8 cellular contexts compared by ENCODE assay signal in the genomic region with DNA sequence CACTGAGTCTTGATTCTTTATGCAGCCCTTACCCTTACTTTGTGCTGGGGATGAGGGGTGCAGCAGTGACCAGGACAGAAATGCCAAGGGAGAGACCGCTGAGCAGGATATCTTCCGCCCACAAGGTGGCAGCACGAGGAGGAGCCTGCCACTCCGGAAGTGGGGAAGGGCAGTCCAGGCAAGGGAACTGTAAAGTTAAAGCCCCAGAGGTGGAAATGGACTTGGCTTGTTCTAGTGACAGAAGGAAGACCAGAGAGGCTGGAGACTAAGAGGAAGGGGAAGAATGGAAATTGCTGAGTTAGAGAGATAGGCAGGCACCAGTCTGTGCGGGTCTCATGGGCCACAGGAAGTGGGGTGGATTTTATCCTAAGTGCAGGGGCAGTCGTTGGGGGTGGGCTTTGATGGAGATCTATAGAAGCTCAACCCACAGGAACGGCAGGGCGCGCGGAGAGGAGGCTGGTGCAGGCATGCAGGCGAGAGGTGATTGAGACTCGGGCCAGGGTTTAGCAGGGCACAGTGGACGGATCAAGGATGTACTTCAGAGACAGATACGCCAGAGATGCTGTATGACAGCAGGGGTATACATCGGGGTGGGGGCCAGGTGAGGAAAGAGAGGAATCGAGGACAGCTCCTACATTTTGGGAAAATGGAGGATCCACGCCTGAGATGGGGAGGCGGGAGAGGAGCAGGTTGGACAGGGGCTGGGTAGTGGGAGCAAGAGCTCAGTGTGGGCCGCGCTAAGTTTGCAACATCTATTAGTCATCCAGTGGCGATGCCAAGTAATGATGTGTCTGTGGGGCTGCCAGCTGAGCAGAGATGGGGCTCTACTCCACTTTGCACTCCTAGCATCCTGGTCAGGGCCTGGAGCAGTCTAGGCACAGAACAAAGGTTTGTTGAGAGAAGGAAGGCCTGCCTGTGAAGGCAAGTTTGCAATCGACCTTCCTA. TPM values are rescaled to one million over a fixed set of nuclear protein-coding genes. Genes with fewer than 3 reads are reported as not detected.
DNase-seq lines count a peak whose midpoint lies in the region; ATAC-seq, FAIRE-seq and TF ChIP-seq lines count a peak whose summit lies in the region.

No MANE protein-coding gene starts in this region.

- H3K27ac ChIP-seq in BLaER1 treated with 17β-estradiol and CSF1 and Interleukin-3, amounts not matched to agents 10 nM and 100 nM = peak overlapping the region; percentile 53 to 78 (median 69)
- H3K27ac ChIP-seq in VCaP = peak overlapping the region; percentile 47
- no peak overlapping the region for H3K27ac ChIP-seq in kidney (ENCODE audit: low read depth in 2 of 2, low read length in 2 of 2)

- TF ChIP-seq POLR2A in H54 (IDR thresholded peaks at IDR 0.05; ENCODE audit: low read depth, low read length) = no peak

- H3K9me3 ChIP-seq in BLaER1 treated with 17β-estradiol and CSF1 and Interleukin-3, amounts not matched to agents 10 nM and 100 nM (replicated peaks in 1 of 11) = no peaks in the 10 kb centered on the region
- no peaks in the 10 kb centered on the region for H3K9me3 ChIP-seq in kidney (ENCODE audit: control insufficient read depth in 1 of 2, low read length in 2 of 2)

- ATAC-seq in GM19324 (IDR thresholded peaks at IDR 0.05; ENCODE audit: low FRiP score, unreplicated experiment) = no peak

- H3K27me3 ChIP-seq in BLaER1 treated with 17β-estradiol and CSF1 and Interleukin-3, amounts not matched to agents 10 nM and 100 nM = peaks cover 0 to 28% (median 24%) of the 10 kb centered on the region in 11 experiments; a peak in 19 of 22 replicates

- peaks cover 14 to 24% (median 22%) of the 10 kb centered on the region in 11 experiments for H3K36me3 ChIP-seq in BLaER1 treated with 17β-estradiol and CSF1 and Interleukin-3, amounts not matched to agents 10 nM and 100 nM
- H3K36me3 ChIP-seq in kidney (ENCODE audit: control insufficient read depth in 1 of 2, insufficient read depth in 2 of 2, low read length in 2 of 2) = peaks cover 0 to 2% of the 10 kb centered on the region in 2 donors

- peaks cover 44 to 65% (median 54%) of the 10 kb centered on the region in 10 experiments for H3K4me1 ChIP-seq in BLaER1 treated with 17β-estradiol and CSF1 and Interleukin-3, amounts not matched to agents 10 nM and 100 nM
- H3K4me1 ChIP-seq in kidney (ENCODE audit: control insufficient read depth in 1 of 2, insufficient read depth in 1 of 2, low read depth in 1 of 2, low read length in 2 of 2) = peaks cover 5 to 25% of the 10 kb centered on the region in 2 donors

- TF ChIP-seq CTCF in VCaP (conservative IDR thresholded peaks at IDR 0.05) = peak; percentile 100
- peak; percentile 72 for TF ChIP-seq CTCF in kidney (IDR thresholded peaks at IDR 0.05; ENCODE audit: borderline replicate concordance, extremely low read depth, insufficient read depth)

- peak overlapping the region; percentile 64 to 97 (median 86) for H3K4me2 ChIP-seq in BLaER1 treated with 17β-estradiol and CSF1 and Interleukin-3, amounts not matched to agents 10 nM and 100 nM

- intact Hi-C loops in kidney (cut with DNase I) = no loop called here

- H3K4me3 ChIP-seq in BLaER1 treated with 17β-estradiol and CSF1 and Interleukin-3, amounts not matched to agents 10 nM and 100 nM = peak overlapping the region in 7 of 10 experiments; percentile 5 to 49 (median 27); a peak in 10 of 20 replicates
- peak overlapping the region in 1 of 2 donors; percentile 27 for H3K4me3 ChIP-seq in kidney (ENCODE audit: low read length in 2 of 2)

- H4K20me1 ChIP-seq in BLaER1 treated with 17β-estradiol and CSF1 and Interleukin-3, amounts not matched to agents 10 nM and 100 nM = peaks cover 0 to 13% (median 8%) of the 10 kb centered on the region in 11 experiments; a peak in 9 of 22 replicates

- peak; percentile 99 for DNase-seq in H54 (ENCODE audit: insufficient read length, low spot score)
- DNase-seq in NCI-H226 = peak; percentile 69
- peak; percentile 61 for DNase-seq in central memory CD4-positive, alpha-beta T cell
- DNase-seq in kidney = peak; percentile 92
- DNase-seq in stimulated activated CD4-positive, alpha-beta T cell treated with anti-CD3 and anti-CD28 coated beads, Interleukin-1b, Interleukin-23, amount 100 ng/mL, for 48 hours = peak; percentile 74

- peak overlapping the region; percentile 31 to 66 (median 57) for H3K9ac ChIP-seq in BLaER1 treated with 17β-estradiol and CSF1 and Interleukin-3, amounts not matched to agents 10 nM and 100 nM
- no peak overlapping the region for H3K9ac ChIP-seq in kidney (ENCODE audit: low read length in 2 of 2)

- FAIRE-seq in H54 (lab: Jason Lieb, UNC) (no peak), kidney (lab: Jason Lieb, UNC) (no peak)

RNA-seq across cellular contexts. Expression of a gene that starts 3.3 kb away (rescaled TPM):
- total RNA-seq in kidney = 80.8 TPM
- 28.2 TPM for polyA plus RNA-seq in kidney (ENCODE audit: insufficient read depth, low read depth, low replicate concordance)

RNA-seq across cellular contexts. Expression of a gene that starts 26.1 kb away (rescaled TPM):
- 68.3 TPM for total RNA-seq in kidney
- polyA plus RNA-seq in kidney (ENCODE audit: insufficient read depth, low read depth, low replicate concordance) = 21.9 TPM

RNA-seq across cellular contexts. Expression of a gene that starts 40.3 kb away (rescaled TPM):
- total RNA-seq in kidney = 68.9 TPM
- 25.0 TPM for polyA plus RNA-seq in kidney (ENCODE audit: insufficient read depth, low read depth, low replicate concordance)

Comparison
In these comparisons a context has a peak if more than half of its experiments do, and no peak if none do; other contexts are left out.
1. H3K27ac ChIP-seq: peak in BLaER1 treated with 17β-estradiol and CSF1 and Interleukin-3, amounts not matched to agents 10 nM and 100 nM (11 of 11) and VCaP (single experiment); none in kidney (0 of 2).
2. H3K9ac ChIP-seq: peak in BLaER1 treated with 17β-estradiol and CSF1 and Interleukin-3, amounts not matched to agents 10 nM and 100 nM (11 of 11); none in kidney (0 of 2).
3. Peak in every context shown above with its lines, with median percentiles within 50 percentile points of each other: DNase-seq.